In genomic region chr5:181149806-181150733, GRCh38 we compare ENCODE assay signal across 30 cellular contexts. TPM values are rescaled to one million over a fixed set of nuclear protein-coding genes. Genes with fewer than 3 reads are reported as not detected.
DNase-seq lines count a peak whose midpoint lies in the region; ATAC-seq, FAIRE-seq and TF ChIP-seq lines count a peak whose summit lies in the region.
"Had no signal": no experiment of that assay in that cellular context is flagged by ENCODE, and none has a peak within 500 bp of the region (broad histone marks: within the 10 kb centered on the region; RNA-seq: fewer than 3 reads in every experiment).

No MANE protein-coding gene starts in this region.

- no peak overlapping the region for H3K56ac ChIP-seq in H1 (replicated peaks; ENCODE audit: insufficient read length, low read depth, low read length)

- BruUV-seq in HepG2 (replicated peaks; lab: Mats Ljungman, UMichigan), result no TSS peak

- ATAC-seq in right lobe of liver (peak; percentile 21 to 64 (median 42)), HepG2 (no peak), HG03060 (IDR thresholded peaks at IDR 0.05; ENCODE audit: low read depth, unreplicated experiment) (peak; percentile 47), mucosa of descending colon (no peak)
- ATAC-seq: activated CD4-positive, alpha-beta T cell treated with anti-CD3 and anti-CD28 coated beads for 36 hours; activated T-cell treated with anti-CD3 and anti-CD28 coated beads, Interleukin-2, amount 50 U/mL, for 72 hours had no signal

- no peak overlapping the region for H3K27ac ChIP-seq in right lobe of liver
- no peak overlapping the region for H3K27ac ChIP-seq in HepG2 (ENCODE audit: extremely low read length, insufficient read depth, low read length)
- H3K27ac ChIP-seq in H1 (ENCODE audit: low read depth, low read length), result no peak overlapping the region
- H3K27ac ChIP-seq: dorsolateral prefrontal cortex, KMS-11, parathyroid adenoma had no signal

- in situ Hi-C loops in HepG2 (cut with HindIII; ENCODE audit: extremely low pct_ligation_motif_present, low pct_unique_long_range_greater_than_20kb), result loop anchor here (10.0 kb wide), 1 partner anchor 365 kb away; no protein-coding TSS in a partner anchor

- H2BK12ac ChIP-seq in H1 (ENCODE audit: low read depth, low read length), result no peak overlapping the region

- no peak overlapping the region for H4K91ac ChIP-seq in H1 (replicated peaks; ENCODE audit: insufficient read length, low read length)

- H2BK20ac ChIP-seq in H1 (ENCODE audit: low read length), result no peak overlapping the region

- H4K8ac ChIP-seq in H1 (ENCODE audit: extremely low read depth, insufficient read depth, low read length), result no peak overlapping the region

- TF ChIP-seq CTCF in right lobe of liver (IDR thresholded peaks at IDR 0.05), result no peak
- TF ChIP-seq CTCF in HepG2 (CRISPR knock-in tag; IDR thresholded peaks at IDR 0.05), result no peak
- TF ChIP-seq CTCF in H1 (IDR thresholded peaks at IDR 0.05; ENCODE audit: control extremely low read depth in 1 of 3, insufficient read depth in 1 of 3, low read depth in 1 of 3, low read length in 3 of 3), result no peak
- no peak for TF ChIP-seq CTCF in mucosa of descending colon (IDR thresholded peaks at IDR 0.05)

- H3K36me3 ChIP-seq in right lobe of liver, result no peaks in the 10 kb centered on the region
- H3K36me3 ChIP-seq in HepG2 (replicated peaks in 1 of 2; ENCODE audit: control insufficient read depth in 1 of 2, insufficient read depth in 2 of 2, low read length in 2 of 2), result no peaks in the 10 kb centered on the region
- no peaks in the 10 kb centered on the region for H3K36me3 ChIP-seq in H1 (ENCODE audit: control insufficient read depth in 2 of 4, insufficient read depth in 4 of 4, low read length in 3 of 4)
- no peaks in the 10 kb centered on the region for H3K36me3 ChIP-seq in mucosa of descending colon (ENCODE audit: low read depth)

- H3K14ac ChIP-seq in H1 (ENCODE audit: insufficient read length), result no peak overlapping the region

- H3K27me3 ChIP-seq in right lobe of liver, result no peaks in the 10 kb centered on the region
- peaks cover 12 to 70% of the 10 kb centered on the region in 2 experiments; a peak in 4 of 5 replicates for H3K27me3 ChIP-seq in HepG2 (ENCODE audit: control insufficient read depth in 1 of 2, insufficient read depth in 2 of 2, low read length in 2 of 2)
- no peaks in the 10 kb centered on the region for H3K27me3 ChIP-seq in H1 (replicated peaks in 1 of 4; ENCODE audit: control insufficient read depth in 3 of 4, extremely low read depth in 1 of 4, insufficient read depth in 3 of 4, low read length in 3 of 4)

- POLR2A ChIA-PET in HepG2 (lab: Yijun Ruan, JAX) (no interaction called here), H1 (lab: Charles Lee; ENCODE audit: partially characterized antibody) (interaction anchor here (0.6 to 1.2 kb wide), 3 partner anchors 17 to 50 kb away, joined by 3 to 4 read pairs (median 3); no protein-coding TSS in a partner anchor)

- no peaks in the 10 kb centered on the region for H3K4me1 ChIP-seq in right lobe of liver
- no peaks in the 10 kb centered on the region for H3K4me1 ChIP-seq in HepG2 (ENCODE audit: insufficient read depth, low read length)
- H3K4me1 ChIP-seq in H1 (replicated peaks in 1 of 4; ENCODE audit: control insufficient read depth in 3 of 4, insufficient read depth in 4 of 4, low read length in 3 of 4), result peaks cover 3 to 6% (median 3%) of the 10 kb centered on the region in 4 experiments; a peak in 6 of 7 replicates
- H3K4me1 ChIP-seq in mucosa of descending colon (ENCODE audit: low read depth), result no peaks in the 10 kb centered on the region
- H3K4me1 ChIP-seq: parathyroid adenoma had no signal

- no peak overlapping the region for H2AK5ac ChIP-seq in H1 (ENCODE audit: low read depth, low read length)

- no peak overlapping the region for H3K4me2 ChIP-seq in HepG2 (ENCODE audit: low read depth, low read length)
- H3K4me2 ChIP-seq in H1 (ENCODE audit: insufficient read depth in 1 of 2, low read depth in 2 of 2, low read length in 2 of 2), result no peak overlapping the region
- H3K4me2 ChIP-seq: KMS-11 had no signal

- TF ChIP-seq POLR2A in right lobe of liver (IDR thresholded peaks at IDR 0.05) (no peak), HepG2 (IDR thresholded peaks at IDR 0.05; ENCODE audit: insufficient read depth in 1 of 2, low read depth in 2 of 2, low read length in 2 of 2) (no peak), H1 (IDR thresholded peaks at IDR 0.05; ENCODE audit: control extremely low read depth in 1 of 2, low read depth in 2 of 2, low read length in 2 of 2) (no peak)

- 59% methylated on average over 8 of the region's 14 CpGs for WGBS in right lobe of liver (ENCODE audit: insufficient coverage, low coverage, low lambda C conversion rate, missing lambda C conversion rate)
- 45% methylated on average over 13 of the region's 14 CpGs for WGBS in HepG2 (ENCODE audit: low lambda C conversion rate)
- WGBS in H1 (ENCODE audit: extremely low coverage in 1 of 2, insufficient coverage in 1 of 2, insufficient read length in 1 of 2, insufficient replicate concordance in 2 of 2, low coverage in 1 of 2, low lambda C conversion rate in 2 of 2, missing lambda C conversion rate in 1 of 2), 2 experiments, result 84% methylated on average over 14 of the region's 14 CpGs; no CpG with 5 or more reads in 1 of the 2 experiments

- intact Hi-C loops in right lobe of liver (cut with DNase I) (loop anchor here in 1 of 2 donors (10.0 kb wide), 1 partner anchor 295 kb away; no protein-coding TSS in a partner anchor), HepG2 (cut with micrococcal nuclease; ENCODE audit: unreplicated experiment) (loop anchor here (10.0 kb wide), 1 partner anchor 285 kb away; the partner anchor contains the start of gene ZFP62), mucosa of descending colon (cut with DNase I, micrococcal nuclease) (no loop called here)

- H3K79me2 ChIP-seq in HepG2 (ENCODE audit: insufficient read depth, low read length) (no peaks in the 10 kb centered on the region), H1 (ENCODE audit: control insufficient read depth in 1 of 2, insufficient read depth in 2 of 2, low read length in 2 of 2) (no peaks in the 10 kb centered on the region)
- H3K79me2 ChIP-seq: parathyroid adenoma had no signal

- H3K23me2 ChIP-seq in H1 (ENCODE audit: low read depth, low read length), result no peaks in the 10 kb centered on the region

- H2AFZ ChIP-seq in HepG2 (ENCODE audit: low read length), result no peak overlapping the region
- H2AFZ ChIP-seq in H1 (ENCODE audit: low read length), result 0 out of 2 replicates have a peak overlapping the region, but pooled peaks have one; percentile 9
- H2AFZ ChIP-seq: parathyroid adenoma had no signal

- CTCF ChIA-PET in HepG2 (lab: Yijun Ruan, JAX; ENCODE audit: low intra/inter-chr PET ratio, low total read pairs), result no interaction called here
- CTCF ChIA-PET in H1 (lab: Charles Lee; ENCODE audit: partially characterized antibody), result interaction anchor here (0.6 to 2.0 kb wide), 8 partner anchors 9 to 51 kb away, joined by 3 to 6 read pairs (median 4); no protein-coding TSS in a partner anchor

- H3K23ac ChIP-seq in H1 (ENCODE audit: insufficient read length), result no peak overlapping the region

- H3K9ac ChIP-seq in HepG2 (ENCODE audit: insufficient read depth, low read depth, low read length), result no peak overlapping the region
- no peak overlapping the region for H3K9ac ChIP-seq in H1 (replicated peaks in 1 of 4; ENCODE audit: extremely low read depth in 1 of 4, low read depth in 3 of 4, low read length in 3 of 4)
- H3K9ac ChIP-seq: KMS-11, parathyroid adenoma had no signal

- FAIRE-seq in HepG2 (lab: Jason Lieb, UNC), result no peak
- no peak for FAIRE-seq in H1 (lab: Jason Lieb, UNC)
- FAIRE-seq: endothelial cell of umbilical vein, GM18507, TTC549 had no signal

- no peaks in the 10 kb centered on the region for H3K79me1 ChIP-seq in H1 (ENCODE audit: low read depth, low read length)

- H3K4me3 ChIP-seq in right lobe of liver, result no peak overlapping the region
- no peak overlapping the region for H3K4me3 ChIP-seq in HepG2 (replicated peaks in 1 of 3; ENCODE audit: insufficient read depth in 1 of 3, low read depth in 2 of 3, low read length in 3 of 3)
- H3K4me3 ChIP-seq in H1 (ENCODE audit: extremely low read depth in 1 of 4, insufficient read depth in 2 of 4, low read depth in 3 of 4, low read length in 4 of 4), result no peak overlapping the region
- H3K4me3 ChIP-seq in mucosa of descending colon, result no peak overlapping the region
- H3K4me3 ChIP-seq: dorsolateral prefrontal cortex had no signal

- TF ChIP-seq RAD21 in HepG2 (CRISPR knock-in tag; IDR thresholded peaks at IDR 0.05) (no peak), H1 (IDR thresholded peaks at IDR 0.05 in 1 of 2, conservative IDR thresholded peaks at IDR 0.05 in 1 of 2; ENCODE audit: low read depth in 2 of 2, low read length in 2 of 2) (no peak)

- H2BK15ac ChIP-seq in H1 (ENCODE audit: low read length), result no peak overlapping the region

- DNase-seq in right lobe of liver (no peak), HepG2 (ENCODE audit: low spot score) (no peak), H1 (ENCODE audit: low read depth in 1 of 2, low spot score in 2 of 2) (no peak), mucosa of descending colon (no peak), NCI-H2029 (lab: John Stamatoyannopoulos, UW) (no peak)
- DNase-seq in activated CD4-positive, alpha-beta T cell treated with anti-CD3 and anti-CD28 coated beads, Interleukin-2, amount 50 U/mL, for 48 hours, result no peak
- no peak for DNase-seq in stimulated activated CD4-positive, alpha-beta T cell treated with anti-CD3 and anti-CD28 coated beads, Interleukin-4, amount 100 ng/mL, for 4 hours
- DNase-seq: activated CD4-positive, alpha-beta T cell treated with anti-CD3 and anti-CD28 coated beads for 36 hours; activated naive CD4-positive, alpha-beta T cell treated with anti-CD3 and anti-CD28 coated beads, Interleukin-2, amount 10 ng/mL, durations not matched to agents 7 days and 5 days; activated T-cell treated with anti-CD3 and anti-CD28 coated beads, Interleukin-2, amount 50 U/mL, for 72 hours; anterior cingulate cortex; C1 segment of cervical spinal cord; Calu3; central memory CD4-positive, alpha-beta T cell; dorsolateral prefrontal cortex; NCI-H187 treated with DMSO at 0.1 percent for 48 hours; nephron progenitor cell; right cardiac atrium; SIG-M5 had no signal

- H3K18ac ChIP-seq in H1 (ENCODE audit: extremely low read depth, low read length), result no peak overlapping the region

- no peak overlapping the region for H4K5ac ChIP-seq in H1 (ENCODE audit: insufficient read length, low read depth, low read length)

- H4K20me1 ChIP-seq in HepG2 (ENCODE audit: insufficient read depth, low read length) (no peaks in the 10 kb centered on the region), H1 (replicated peaks in 1 of 2; ENCODE audit: control insufficient read depth in 1 of 2, insufficient read depth in 2 of 2, low read length in 2 of 2) (no peaks in the 10 kb centered on the region)

- no peak overlapping the region for H3K4ac ChIP-seq in H1 (replicated peaks; ENCODE audit: insufficient read length, low read depth, low read length)

- peak overlapping the region; percentile 49 for H2BK120ac ChIP-seq in H1 (replicated peaks; ENCODE audit: low read depth, low read length)

- no peaks in the 10 kb centered on the region for H3K9me3 ChIP-seq in right lobe of liver
- no peaks in the 10 kb centered on the region for H3K9me3 ChIP-seq in HepG2 (ENCODE audit: low read length)
- peaks cover 0 to 5% of the 10 kb centered on the region in 2 experiments; a peak in 1 of 4 replicates for H3K9me3 ChIP-seq in H1 (ENCODE audit: insufficient read depth in 2 of 2, low read depth in 1 of 2, low read length in 1 of 2)
- no peaks in the 10 kb centered on the region for H3K9me3 ChIP-seq in mucosa of descending colon

- H2BK5ac ChIP-seq in H1 (ENCODE audit: low read depth, low read length), result no peak overlapping the region

- TF ChIP-seq EP300 in HepG2 (IDR thresholded peaks at IDR 0.05; ENCODE audit: low read depth in 2 of 2, low read length in 2 of 2) (no peak), HepG2 (CRISPR knock-in tag; IDR thresholded peaks at IDR 0.05; ENCODE audit: borderline replicate concordance) (no peak), H1 (IDR thresholded peaks at IDR 0.05; ENCODE audit: borderline replicate concordance in 1 of 2, low read depth in 2 of 2, low read length in 2 of 2) (no peak)

RNA-seq across cellular contexts. Expression of gene OR2V2, which starts 2.7 kb away (rescaled TPM):
- total RNA-seq in right lobe of liver (not detected), HepG2 (2016; rRNA removed; fragmentation: Illumina TruSeq; extraction: Trizol) (not detected in 2 replicates), mucosa of descending colon (not detected)
- total RNA-seq in HepG2 (2016; cell fraction: cytosol; rRNA removed; fragmentation: Illumina TruSeq; extraction: Trizol; ENCODE audit: low read depth), result not detected in 2 replicates
- not detected in 2 replicates for total RNA-seq in HepG2 (2016; cell fraction: insoluble cytoplasmic fraction; rRNA removed; fragmentation: Illumina TruSeq; extraction: Trizol)
- not detected in 2 replicates for total RNA-seq in HepG2 (2016; cell fraction: membrane; rRNA removed; fragmentation: Illumina TruSeq; extraction: Trizol)
- total RNA-seq in HepG2 (2016; cell fraction: nucleus; rRNA removed; fragmentation: Illumina TruSeq; extraction: Trizol), result not detected in 2 replicates
- polyA plus RNA-seq in HepG2 (2011; rRNA removed) (not detected in 2 replicates), H1 (2011; rRNA removed) (not detected in 2 replicates)
- polyA plus RNA-seq in HepG2 (2011; cell fraction: cytosol; rRNA removed), result not detected in 2 replicates
- polyA plus RNA-seq in HepG2 (2011; cell fraction: nucleus; rRNA removed), result not detected in 2 replicates
- not detected in 2 replicates for polyA plus RNA-seq in HepG2 (2012)
- polyA plus RNA-seq in HepG2 (2016; cell fraction: cytosol; fragmentation: Illumina TruSeq; extraction: Trizol; ENCODE audit: low read depth), result not detected in 2 replicates
- not detected in 2 replicates for polyA plus RNA-seq in HepG2 (2016; cell fraction: insoluble cytoplasmic fraction; fragmentation: Illumina TruSeq; extraction: Trizol; ENCODE audit: low read depth)
- not detected in 2 replicates for polyA plus RNA-seq in HepG2 (2016; cell fraction: membrane; fragmentation: Illumina TruSeq; extraction: Trizol; ENCODE audit: low read depth)
- not detected in 2 replicates for polyA plus RNA-seq in HepG2 (2016; cell fraction: nucleus; fragmentation: Illumina TruSeq; extraction: Trizol; ENCODE audit: insufficient read depth, low read depth)
- polyA minus RNA-seq in HepG2 (2011; rRNA and poly(A)+ RNA removed; ENCODE audit: low replicate concordance), result not detected in 2 replicates
- polyA minus RNA-seq in HepG2 (2011; cell fraction: cytosol; rRNA and poly(A)+ RNA removed), result not detected in 2 replicates
- polyA minus RNA-seq in HepG2 (2011; cell fraction: nucleus; rRNA and poly(A)+ RNA removed), result not detected in 2 replicates
- total RNA-seq in H1 (2021; fragmentation: NEBNext Ultra II Directional; extraction: Animal tissue kit (Norgen Biotek cat#: 25700)), result not detected in 2 replicates
- polyA plus RNA-seq in H1 (2011; cell fraction: cytosol; rRNA removed), result not detected
- not detected for polyA plus RNA-seq in H1 (2011; cell fraction: nucleus; rRNA removed)
- not detected in 4 replicates for polyA plus RNA-seq in H1 (2012, experiment 1 of 2)
- not detected for polyA plus RNA-seq in H1 (2012, experiment 2 of 2)
- not detected for polyA plus RNA-seq in H1 (2013, experiment 1 of 2)
- not detected for polyA plus RNA-seq in H1 (2013, experiment 2 of 2)
- polyA minus RNA-seq in H1 (2011; rRNA and poly(A)+ RNA removed), result not detected in 2 replicates
- not detected for polyA minus RNA-seq in H1 (2011; cell fraction: cytosol; rRNA and poly(A)+ RNA removed)
- polyA minus RNA-seq in H1 (2011; cell fraction: nucleus; rRNA and poly(A)+ RNA removed), result not detected
- total RNA-seq: A673; activated CD4-positive, alpha-beta T cell treated with anti-CD3 and anti-CD28 coated beads for 36 hours; activated T-cell treated with anti-CD3 and anti-CD28 coated beads, Interleukin-2, amount 50 U/mL, for 72 hours; Calu3; endothelial cell of umbilical vein; H4; HT1080; liver; mononuclear cell; right cardiac atrium had no signal
- polyA plus RNA-seq: endothelial cell of umbilical vein, liver, right cardiac atrium had no signal

RNA-seq across cellular contexts. Expression of gene OR2V1, which starts 19.1 kb away (rescaled TPM):
- total RNA-seq in right lobe of liver (not detected), HepG2 (2016; rRNA removed; fragmentation: Illumina TruSeq; extraction: Trizol) (not detected in 2 replicates), mucosa of descending colon (not detected)
- total RNA-seq in HepG2 (2016; cell fraction: cytosol; rRNA removed; fragmentation: Illumina TruSeq; extraction: Trizol; ENCODE audit: low read depth), result not detected in 2 replicates
- total RNA-seq in HepG2 (2016; cell fraction: insoluble cytoplasmic fraction; rRNA removed; fragmentation: Illumina TruSeq; extraction: Trizol), result not detected in 2 replicates
- total RNA-seq in HepG2 (2016; cell fraction: membrane; rRNA removed; fragmentation: Illumina TruSeq; extraction: Trizol), result not detected in 2 replicates
- total RNA-seq in HepG2 (2016; cell fraction: nucleus; rRNA removed; fragmentation: Illumina TruSeq; extraction: Trizol), result not detected in 2 replicates
- polyA plus RNA-seq in HepG2 (2011; rRNA removed) (not detected in 2 replicates), H1 (2011; rRNA removed) (not detected in 2 replicates)
- not detected in 2 replicates for polyA plus RNA-seq in HepG2 (2011; cell fraction: cytosol; rRNA removed)
- not detected in 2 replicates for polyA plus RNA-seq in HepG2 (2011; cell fraction: nucleus; rRNA removed)
- polyA plus RNA-seq in HepG2 (2012), result not detected in 2 replicates
- not detected in 2 replicates for polyA plus RNA-seq in HepG2 (2016; cell fraction: cytosol; fragmentation: Illumina TruSeq; extraction: Trizol; ENCODE audit: low read depth)
- polyA plus RNA-seq in HepG2 (2016; cell fraction: insoluble cytoplasmic fraction; fragmentation: Illumina TruSeq; extraction: Trizol; ENCODE audit: low read depth), result not detected in 2 replicates
- polyA plus RNA-seq in HepG2 (2016; cell fraction: membrane; fragmentation: Illumina TruSeq; extraction: Trizol; ENCODE audit: low read depth), result not detected in 2 replicates
- polyA plus RNA-seq in HepG2 (2016; cell fraction: nucleus; fragmentation: Illumina TruSeq; extraction: Trizol; ENCODE audit: insufficient read depth, low read depth), result not detected in 2 replicates
- not detected in 2 replicates for polyA minus RNA-seq in HepG2 (2011; rRNA and poly(A)+ RNA removed; ENCODE audit: low replicate concordance)
- not detected in 2 replicates for polyA minus RNA-seq in HepG2 (2011; cell fraction: cytosol; rRNA and poly(A)+ RNA removed)
- polyA minus RNA-seq in HepG2 (2011; cell fraction: nucleus; rRNA and poly(A)+ RNA removed), result not detected in 2 replicates
- not detected in 2 replicates for total RNA-seq in H1 (2021; fragmentation: NEBNext Ultra II Directional; extraction: Animal tissue kit (Norgen Biotek cat#: 25700))
- not detected for polyA plus RNA-seq in H1 (2011; cell fraction: cytosol; rRNA removed)
- polyA plus RNA-seq in H1 (2011; cell fraction: nucleus; rRNA removed), result not detected
- polyA plus RNA-seq in H1 (2012, experiment 1 of 2), result not detected in 4 replicates
- polyA plus RNA-seq in H1 (2012, experiment 2 of 2), result not detected
- not detected for polyA plus RNA-seq in H1 (2013, experiment 1 of 2)
- polyA plus RNA-seq in H1 (2013, experiment 2 of 2), result not detected
- not detected in 2 replicates for polyA minus RNA-seq in H1 (2011; rRNA and poly(A)+ RNA removed)
- polyA minus RNA-seq in H1 (2011; cell fraction: cytosol; rRNA and poly(A)+ RNA removed), result not detected
- polyA minus RNA-seq in H1 (2011; cell fraction: nucleus; rRNA and poly(A)+ RNA removed), result not detected
- total RNA-seq: A673; activated CD4-positive, alpha-beta T cell treated with anti-CD3 and anti-CD28 coated beads for 36 hours; activated T-cell treated with anti-CD3 and anti-CD28 coated beads, Interleukin-2, amount 50 U/mL, for 72 hours; Calu3; dorsolateral prefrontal cortex; endothelial cell of umbilical vein; H4; HT1080; liver; mononuclear cell; right cardiac atrium had no signal
- polyA plus RNA-seq: endothelial cell of umbilical vein, liver, right cardiac atrium had no signal

RNA-seq across cellular contexts. Expression of gene TRIM7, which starts 54.9 kb away (rescaled TPM):
- total RNA-seq in right lobe of liver, result 1 to 10 TPM in 1 of 6 experiments, under 1 TPM in 4, not detected in 1; 0.07 to 1.4 (median 0.26) TPM
- total RNA-seq in HepG2 (2016; rRNA removed; fragmentation: Illumina TruSeq; extraction: Trizol), result not detected in 2 replicates
- total RNA-seq in HepG2 (2016; cell fraction: cytosol; rRNA removed; fragmentation: Illumina TruSeq; extraction: Trizol; ENCODE audit: low read depth), result not detected in 2 replicates
- total RNA-seq in HepG2 (2016; cell fraction: insoluble cytoplasmic fraction; rRNA removed; fragmentation: Illumina TruSeq; extraction: Trizol), result not detected in 2 replicates
- total RNA-seq in HepG2 (2016; cell fraction: membrane; rRNA removed; fragmentation: Illumina TruSeq; extraction: Trizol), result not detected in 2 replicates
- total RNA-seq in HepG2 (2016; cell fraction: nucleus; rRNA removed; fragmentation: Illumina TruSeq; extraction: Trizol), result not detected in 2 replicates
- polyA plus RNA-seq in HepG2 (2011; rRNA removed), result 0.10 and 0.13 TPM in 2 replicates
- polyA plus RNA-seq in HepG2 (2011; cell fraction: cytosol; rRNA removed), result 0.11 and 0.13 TPM in 2 replicates
- 0.16 and 0.29 TPM in 2 replicates for polyA plus RNA-seq in HepG2 (2011; cell fraction: nucleus; rRNA removed)
- polyA plus RNA-seq in HepG2 (2012), result 0.13 TPM in 1 of 2 replicates, not detected in the other
- not detected in 2 replicates for polyA plus RNA-seq in HepG2 (2016; cell fraction: cytosol; fragmentation: Illumina TruSeq; extraction: Trizol; ENCODE audit: low read depth)
- polyA plus RNA-seq in HepG2 (2016; cell fraction: insoluble cytoplasmic fraction; fragmentation: Illumina TruSeq; extraction: Trizol; ENCODE audit: low read depth), result not detected in 2 replicates
- 0.23 TPM in 1 of 2 replicates, not detected in the other for polyA plus RNA-seq in HepG2 (2016; cell fraction: membrane; fragmentation: Illumina TruSeq; extraction: Trizol; ENCODE audit: low read depth)
- not detected in 2 replicates for polyA plus RNA-seq in HepG2 (2016; cell fraction: nucleus; fragmentation: Illumina TruSeq; extraction: Trizol; ENCODE audit: insufficient read depth, low read depth)
- polyA minus RNA-seq in HepG2 (2011; rRNA and poly(A)+ RNA removed; ENCODE audit: low replicate concordance), result 10.8 TPM in 1 of 2 replicates, not detected in the other
- polyA minus RNA-seq in HepG2 (2011; cell fraction: cytosol; rRNA and poly(A)+ RNA removed), result 0.88 TPM in 1 of 2 replicates, not detected in the other
- 1.2 TPM in 1 of 2 replicates, not detected in the other for polyA minus RNA-seq in HepG2 (2011; cell fraction: nucleus; rRNA and poly(A)+ RNA removed)
- 0.44 and 0.47 TPM in 2 replicates for total RNA-seq in H1 (2021; fragmentation: NEBNext Ultra II Directional; extraction: Animal tissue kit (Norgen Biotek cat#: 25700))
- 0.36 and 0.57 TPM in 2 replicates for polyA plus RNA-seq in H1 (2011; rRNA removed)
- polyA plus RNA-seq in H1 (2011; cell fraction: cytosol; rRNA removed), result 0.62 TPM
- polyA plus RNA-seq in H1 (2011; cell fraction: nucleus; rRNA removed), result 0.54 TPM
- polyA plus RNA-seq in H1 (2012, experiment 1 of 2), result 0.35 to 1.0 TPM (median 0.45 TPM) in 4 replicates
- polyA plus RNA-seq in H1 (2012, experiment 2 of 2), result 0.55 TPM
- 0.53 TPM for polyA plus RNA-seq in H1 (2013, experiment 1 of 2)
- 0.28 TPM for polyA plus RNA-seq in H1 (2013, experiment 2 of 2)
- polyA minus RNA-seq in H1 (2011; rRNA and poly(A)+ RNA removed), result 0.05 TPM in 1 of 2 replicates, not detected in the other
- polyA minus RNA-seq in H1 (2011; cell fraction: cytosol; rRNA and poly(A)+ RNA removed), result not detected
- 0.60 TPM for polyA minus RNA-seq in H1 (2011; cell fraction: nucleus; rRNA and poly(A)+ RNA removed)
- 1 to 10 TPM; 1.5 to 3.9 (median 3.2) TPM for total RNA-seq in mucosa of descending colon
- total RNA-seq: A673 had no signal

Comparison
In these comparisons a context has a peak if more than half of its experiments do, and no peak if none do; other contexts are left out.
1. ATAC-seq: peak in right lobe of liver (4 of 4) and HG03060 (single experiment); none in HepG2 (single experiment) and mucosa of descending colon (single experiment).